ENCODE assay signal across 21 cellular contexts in genomic region chr10:16941067-16941466, GRCh38.
A peak's percentile ranks its signal among the peaks of the same experiment; 100 is the strongest.
DNase-seq lines count a peak whose midpoint lies in the region; ATAC-seq, FAIRE-seq and TF ChIP-seq lines count a peak whose summit lies in the region.
"Had no signal": no experiment of that assay in that cellular context is flagged by ENCODE, and none has a peak within 500 bp of the region (broad histone marks: within the 10 kb centered on the region; RNA-seq: fewer than 3 reads in every experiment).

No MANE protein-coding gene starts in this region.

- no peaks in the 10 kb centered on the region for H3K36me3 ChIP-seq in K562 (ENCODE audit: control insufficient read depth, insufficient read depth, low read length)
- H3K36me3 ChIP-seq: BLaER1 treated with 17β-estradiol and CSF1 and Interleukin-3, amounts not matched to agents 10 nM and 100 nM had no signal

- TF ChIP-seq CTCF in K562 (IDR thresholded peaks at IDR 0.05 in 2 of 3, conservative IDR thresholded peaks at IDR 0.05 in 1 of 3; ENCODE audit: insufficient read depth in 2 of 3, low read depth in 1 of 3, low read length in 3 of 3): no peak
- TF ChIP-seq CTCF in nephron (IDR thresholded peaks at IDR 0.05; ENCODE audit: unreplicated experiment in 3 of 3): no peak
- TF ChIP-seq CTCF in natural killer cell (IDR thresholded peaks at IDR 0.05): no peak

- TF ChIP-seq EP300 in K562 (IDR thresholded peaks at IDR 0.05; ENCODE audit: low read length): no peak

- H3K9me3 ChIP-seq in K562 (replicated peaks; ENCODE audit: control insufficient read depth, insufficient read depth, low read depth, low read length): no peaks in the 10 kb centered on the region
- H3K9me3 ChIP-seq: A549, Caco-2 had no signal

- H4K20me1 ChIP-seq in K562 (replicated peaks; ENCODE audit: control insufficient read depth, insufficient read depth, low read length): no peaks in the 10 kb centered on the region
- H4K20me1 ChIP-seq: BLaER1 treated with 17β-estradiol and CSF1 and Interleukin-3, amounts not matched to agents 10 nM and 100 nM had no signal

- H3K4me2 ChIP-seq in K562 (ENCODE audit: insufficient read depth, low read length): no peak overlapping the region
- H3K4me2 ChIP-seq: A549 had no signal

- H3K36me3 Mint-ChIP-seq in nephron (ENCODE audit: low read depth) (no peaks in the 10 kb centered on the region), natural killer cell (no peaks in the 10 kb centered on the region)

- BruUV-seq in K562 (replicated peaks; lab: Mats Ljungman, UMichigan): no TSS peak

- H3K27me3 Mint-ChIP-seq in nephron (ENCODE audit: low read depth): no peaks in the 10 kb centered on the region
- peaks cover 0 to 10% of the 10 kb centered on the region in 2 donors for H3K27me3 Mint-ChIP-seq in natural killer cell (ENCODE audit: low read depth in 2 of 2)
- H3K27me3 Mint-ChIP-seq: CD4-positive, alpha-beta T cell had no signal

- in situ Hi-C loops in K562 (cut with MboI): no loop called here

- POLR2A ChIA-PET in K562 (lab: Yijun Ruan, JAX): no interaction called here

- DNase-seq in K562 (ENCODE audit: extremely low read depth in 1 of 4, low spot score in 3 of 4): no peak
- DNase-seq in natural killer cell: no peak
- DNase-seq: 8988T; AML-193; Caco-2; Calu3; CD4-positive, alpha-beta T cell; CD8-positive, alpha-beta T cell; DMS79 treated with DMSO at 0.1 percent for 48 hours; GF-D8 had no signal

- CTCF ChIA-PET in K562 (lab: Yijun Ruan, JAX; ENCODE audit: low intra/inter-chr PET ratio): no interaction called here

- no peak overlapping the region for H3K27ac ChIP-seq in K562 (ENCODE audit: extremely low read depth, low read depth, low read length)
- H3K27ac ChIP-seq: A549, C4-2B had no signal

- no peak overlapping the region for H3K4me3 ChIP-seq in K562
- H3K4me3 ChIP-seq: A549; BLaER1 treated with 17β-estradiol and CSF1 and Interleukin-3, amounts not matched to agents 10 nM and 100 nM had no signal

- H3K79me2 ChIP-seq in K562 (ENCODE audit: control insufficient read depth, insufficient read depth, low read length): no peaks in the 10 kb centered on the region

- WGBS in K562 (ENCODE audit: insufficient coverage, low coverage, missing lambda C conversion rate): 21% methylated on average over 3 of the region's 3 CpGs

- no peak for TF ChIP-seq RAD21 in K562 (CRISPR knock-in tag; conservative IDR thresholded peaks at IDR 0.05 in 1 of 2, IDR thresholded peaks at IDR 0.05 in 1 of 2)

- H3K27ac Mint-ChIP-seq in nephron: peak overlapping the region in 2 of 3 experiments; percentile 25 to 61
- no peak overlapping the region for H3K27ac Mint-ChIP-seq in natural killer cell
- H3K27ac Mint-ChIP-seq: B cell; CD4-positive, alpha-beta T cell; CD8-positive, alpha-beta T cell had no signal

- H3K27me3 ChIP-seq in K562 (ENCODE audit: control insufficient read depth in 2 of 2, insufficient read depth in 2 of 2, low read length in 2 of 2): no peaks in the 10 kb centered on the region

- H3K4me1 ChIP-seq in K562 (replicated peaks in 1 of 2; ENCODE audit: control insufficient read depth in 2 of 2, insufficient read depth in 2 of 2, low read length in 2 of 2): peaks cover 0 to 7% of the 10 kb centered on the region in 2 experiments; a peak in 2 of 5 replicates
- H3K4me1 ChIP-seq: A549, Caco-2 had no signal

- no peaks in the 10 kb centered on the region for H3K9me1 ChIP-seq in K562 (ENCODE audit: control insufficient read depth, insufficient read depth, low read length)

- no peak overlapping the region for H2AFZ ChIP-seq in K562 (ENCODE audit: low read depth, low read length)

- H3K9me3 Mint-ChIP-seq in nephron: no peaks in the 10 kb centered on the region
- H3K9me3 Mint-ChIP-seq in natural killer cell: no peaks in the 10 kb centered on the region
- H3K9me3 Mint-ChIP-seq: CD4-positive, alpha-beta T cell; CD8-positive, alpha-beta T cell had no signal

- H3K4me3 Mint-ChIP-seq in nephron: no peak overlapping the region
- H3K4me3 Mint-ChIP-seq in natural killer cell: no peak overlapping the region
- H3K4me3 Mint-ChIP-seq: B cell; CD4-positive, alpha-beta T cell; CD8-positive, alpha-beta T cell had no signal

- ATAC-seq in K562: no peak
- ATAC-seq in natural killer cell: no peak
- ATAC-seq in HG03159 (IDR thresholded peaks at IDR 0.05; ENCODE audit: unreplicated experiment): no peak
- ATAC-seq: A549; CD8-positive, alpha-beta T cell had no signal

- TF ChIP-seq POLR2A in K562 (conservative IDR thresholded peaks at IDR 0.05): no peak

- intact Hi-C loops in K562 (cut with micrococcal nuclease) (no loop called here), natural killer cell (cut with micrococcal nuclease) (no loop called here)

- no peak overlapping the region for H3K9ac ChIP-seq in K562 (ENCODE audit: insufficient read depth in 1 of 2, low read depth in 2 of 2, low read length in 2 of 2)
- H3K9ac ChIP-seq: BLaER1 treated with 17β-estradiol and CSF1 and Interleukin-3, amounts not matched to agents 10 nM and 100 nM had no signal

- FAIRE-seq in A204.1 (lab: Jason Lieb, UNC) (peak; percentile 53), K562 (lab: Jason Lieb, UNC) (no peak)
- FAIRE-seq: A549, D721Med, G401.6, GM12891, GM19239 had no signal

- H3K4me1 Mint-ChIP-seq in nephron (peaks cover 30% of the 10 kb centered on the region), natural killer cell (no peaks in the 10 kb centered on the region)
- H3K4me1 Mint-ChIP-seq: B cell had no signal

TF ChIP-seq in K562, 482 proteins besides CTCF, POLR2A, EP300 and RAD21 (continues in another document):
- TF ChIP-seq ZBTB12 (CRISPR knock-in tag; IDR thresholded peaks at IDR 0.05) (no peak), MCM5 (IDR thresholded peaks at IDR 0.05; ENCODE audit: low read depth) (no peak), ZBTB8A (IDR thresholded peaks at IDR 0.05; ENCODE audit: partially characterized antibody) (no peak), AFF1 (IDR thresholded peaks at IDR 0.05; ENCODE audit: low read depth in 1 of 2, partially characterized antibody in 2 of 2) (no peak), ETV5 (CRISPR knock-in tag; IDR thresholded peaks at IDR 0.05; ENCODE audit: low read depth) (no peak), NFRKB (IDR thresholded peaks at IDR 0.05; ENCODE audit: low read depth) (no peak), CEBPG (CRISPR knock-in tag; IDR thresholded peaks at IDR 0.05) (no peak), CEBPG (tag; conservative IDR thresholded peaks at IDR 0.05 in 1 of 2, IDR thresholded peaks at IDR 0.05 in 1 of 2) (peak; percentile 55 to 63; a peak in 3 of 4 replicates), NFIX (CRISPR knock-in tag; IDR thresholded peaks at IDR 0.05; ENCODE audit: low read depth) (no peak), KAT2B (IDR thresholded peaks at IDR 0.05; ENCODE audit: low read depth, low read length) (no peak), SMARCC2 (IDR thresholded peaks at IDR 0.05; ENCODE audit: low read depth) (no peak), BMI1 (IDR thresholded peaks at IDR 0.05; ENCODE audit: low read length) (no peak), ATF3 (IDR thresholded peaks at IDR 0.05) (peak; percentile 80), ATF3 (CRISPR knock-in tag; conservative IDR thresholded peaks at IDR 0.05) (no peak), ZNF561 (CRISPR knock-in tag; conservative IDR thresholded peaks at IDR 0.05) (no peak)

Comparison
In these comparisons a context has a peak if more than half of its experiments do, and no peak if none do; other contexts are left out.
1. H3K27ac Mint-ChIP-seq: peak in nephron (2 of 3); none in natural killer cell (0 of 2).